In genomic region chr2:31333527-31334183, GRCh38 we compare ENCODE assay signal across 8 cellular contexts.
DNase-seq lines count a peak whose midpoint lies in the region; ATAC-seq and TF ChIP-seq lines count a peak whose summit lies in the region.

No MANE protein-coding gene starts in this region.

- DNase-seq in DMS79 treated with DMSO at 0.1 percent for 48 hours (lab: John Stamatoyannopoulos, UW): peak; percentile 35
- peak; percentile 54 for DNase-seq in LNCaP clone FGC (ENCODE audit: low read depth)
- DNase-seq in SHP77 treated with DMSO at 0.1 percent for 48 hours (lab: John Stamatoyannopoulos, UW): peak; percentile 14
- DNase-seq in activated gamma-delta T cell treated with anti-CD3 and anti-CD28 coated beads, Interleukin-2, amount 50 U/mL, for 16 hours (ENCODE audit: low read depth): peak; percentile 55
- DNase-seq in globus pallidus (ENCODE audit: low spot score): peak; percentile 65
- peak; percentile 84 for DNase-seq in pons (ENCODE audit: low spot score)
- peak in 1 of 2 donors; percentile 77 for DNase-seq in upper lobe of left lung

- H3K4me3 ChIP-seq in LNCaP clone FGC (ENCODE audit: low read depth, low read length) (no peak overlapping the region), upper lobe of left lung (no peak overlapping the region)

- TF ChIP-seq POLR2A in upper lobe of left lung (IDR thresholded peaks at IDR 0.05): no peak

- H3K4me1 ChIP-seq in upper lobe of left lung: peaks cover 0 to 5% (median under 1%) of the 10 kb centered on the region in 4 donors

- no peak overlapping the region for H3K27ac ChIP-seq in upper lobe of left lung

- WGBS in upper lobe of left lung, 2 donors: 12 to 15% methylated on average over 8 of the region's 8 CpGs

- TF ChIP-seq EP300 in upper lobe of left lung (IDR thresholded peaks at IDR 0.05): no peak

- peak; percentile 67 for ATAC-seq in GM21737 (IDR thresholded peaks at IDR 0.05; ENCODE audit: unreplicated experiment)
- ATAC-seq in upper lobe of left lung (ENCODE audit: low FRiP score in 2 of 2): peak; percentile 73 to 89

- no peaks in the 10 kb centered on the region for H3K9me3 ChIP-seq in upper lobe of left lung

- no peaks in the 10 kb centered on the region for H3K27me3 ChIP-seq in upper lobe of left lung

- no peaks in the 10 kb centered on the region for H3K36me3 ChIP-seq in upper lobe of left lung

- peak; percentile 98 for TF ChIP-seq CTCF in LNCaP clone FGC (IDR thresholded peaks at IDR 0.05; ENCODE audit: control insufficient read depth, extremely low read depth, insufficient read depth)
- peak; percentile 87 to 92 (median 90) for TF ChIP-seq CTCF in upper lobe of left lung (IDR thresholded peaks at IDR 0.05)
